Comparison of ENCODE assay signal across 1 cellular context in genomic region chr16:15573274-15573895, GRCh38.
TF ChIP-seq lines count a peak whose summit lies in the region.

No MANE protein-coding gene starts in this region.

TF ChIP-seq in HepG2, 621 proteins besides CTCF, POLR2A, EP300 and RAD21:
- TF ChIP-seq ZHX1 (CRISPR knock-in tag; IDR thresholded peaks at IDR 0.05; ENCODE audit: low read depth) (no peak), MZF1 (CRISPR knock-in tag; IDR thresholded peaks at IDR 0.05; ENCODE audit: borderline replicate concordance) (no peak), ZNF841 (CRISPR knock-in tag; IDR thresholded peaks at IDR 0.05; ENCODE audit: borderline replicate concordance) (no peak), CBX5 (CRISPR knock-in tag; IDR thresholded peaks at IDR 0.05; ENCODE audit: borderline replicate concordance) (no peak), JUNB (CRISPR knock-in tag; IDR thresholded peaks at IDR 0.05; ENCODE audit: borderline replicate concordance) (no peak), GTF2F1 (IDR thresholded peaks at IDR 0.05; ENCODE audit: low read length) (no peak), HDAC2 (CRISPR knock-in tag; IDR thresholded peaks at IDR 0.05) (no peak), DZIP1 (CRISPR knock-in tag; IDR thresholded peaks at IDR 0.05) (no peak), ZNF101 (CRISPR knock-in tag; IDR thresholded peaks at IDR 0.05; ENCODE audit: borderline replicate concordance, low read depth) (no peak), JUND (CRISPR knock-in tag; IDR thresholded peaks at IDR 0.05) (no peak), ZNF577 (CRISPR knock-in tag; IDR thresholded peaks at IDR 0.05; ENCODE audit: borderline replicate concordance, low read depth) (no peak), GATA4 (IDR thresholded peaks at IDR 0.05; ENCODE audit: borderline replicate concordance, low read depth) (no peak)
TF ChIP-seq in HepG2: peak in this region for 0.
